ENCODE assay signal across 1 cellular context in genomic region chr1:154386643-154387352, GRCh38.
TF ChIP-seq lines count a peak whose summit lies in the region.

No MANE protein-coding gene starts in this region.

TF ChIP-seq in K562, 482 proteins besides CTCF, POLR2A, EP300 and RAD21 (continued from another document and continues in another):
- no peak for TF ChIP-seq ZNF512 (tag; IDR thresholded peaks at IDR 0.05)
- TF ChIP-seq, protein P1, sequence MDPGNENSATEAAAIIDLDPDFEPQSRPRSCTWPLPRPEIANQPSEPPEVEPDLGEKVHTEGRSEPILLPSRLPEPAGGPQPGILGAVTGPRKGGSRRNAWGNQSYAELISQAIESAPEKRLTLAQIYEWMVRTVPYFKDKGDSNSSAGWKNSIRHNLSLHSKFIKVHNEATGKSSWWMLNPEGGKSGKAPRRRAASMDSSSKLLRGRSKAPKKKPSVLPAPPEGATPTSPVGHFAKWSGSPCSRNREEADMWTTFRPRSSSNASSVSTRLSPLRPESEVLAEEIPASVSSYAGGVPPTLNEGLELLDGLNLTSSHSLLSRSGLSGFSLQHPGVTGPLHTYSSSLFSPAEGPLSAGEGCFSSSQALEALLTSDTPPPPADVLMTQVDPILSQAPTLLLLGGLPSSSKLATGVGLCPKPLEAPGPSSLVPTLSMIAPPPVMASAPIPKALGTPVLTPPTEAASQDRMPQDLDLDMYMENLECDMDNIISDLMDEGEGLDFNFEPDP (CRISPR knock-in tag; IDR thresholded peaks at IDR 0.05), result no peak
- peak; percentile 60 for TF ChIP-seq POLR2B (IDR thresholded peaks at IDR 0.05; ENCODE audit: low read depth, partially characterized antibody)
- no peak for TF ChIP-seq CGGBP1 (CRISPR knock-in tag; IDR thresholded peaks at IDR 0.05)
- no peak for TF ChIP-seq CSDE1 (IDR thresholded peaks at IDR 0.05)
- TF ChIP-seq PHTF2 (CRISPR knock-in tag; IDR thresholded peaks at IDR 0.05), result no peak
- TF ChIP-seq ZC3H4 (CRISPR knock-in tag; IDR thresholded peaks at IDR 0.05; ENCODE audit: borderline replicate concordance), result no peak
- TF ChIP-seq, protein P2, sequence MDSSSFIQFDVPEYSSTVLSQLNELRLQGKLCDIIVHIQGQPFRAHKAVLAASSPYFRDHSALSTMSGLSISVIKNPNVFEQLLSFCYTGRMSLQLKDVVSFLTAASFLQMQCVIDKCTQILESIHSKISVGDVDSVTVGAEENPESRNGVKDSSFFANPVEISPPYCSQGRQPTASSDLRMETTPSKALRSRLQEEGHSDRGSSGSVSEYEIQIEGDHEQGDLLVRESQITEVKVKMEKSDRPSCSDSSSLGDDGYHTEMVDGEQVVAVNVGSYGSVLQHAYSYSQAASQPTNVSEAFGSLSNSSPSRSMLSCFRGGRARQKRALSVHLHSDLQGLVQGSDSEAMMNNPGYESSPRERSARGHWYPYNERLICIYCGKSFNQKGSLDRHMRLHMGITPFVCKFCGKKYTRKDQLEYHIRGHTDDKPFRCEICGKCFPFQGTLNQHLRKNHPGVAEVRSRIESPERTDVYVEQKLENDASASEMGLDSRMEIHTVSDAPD (CRISPR knock-in tag; IDR thresholded peaks at IDR 0.05), result no peak
- TF ChIP-seq ZFX (CRISPR knock-in tag; IDR thresholded peaks at IDR 0.05), result no peak
- TF ChIP-seq, protein P3, sequence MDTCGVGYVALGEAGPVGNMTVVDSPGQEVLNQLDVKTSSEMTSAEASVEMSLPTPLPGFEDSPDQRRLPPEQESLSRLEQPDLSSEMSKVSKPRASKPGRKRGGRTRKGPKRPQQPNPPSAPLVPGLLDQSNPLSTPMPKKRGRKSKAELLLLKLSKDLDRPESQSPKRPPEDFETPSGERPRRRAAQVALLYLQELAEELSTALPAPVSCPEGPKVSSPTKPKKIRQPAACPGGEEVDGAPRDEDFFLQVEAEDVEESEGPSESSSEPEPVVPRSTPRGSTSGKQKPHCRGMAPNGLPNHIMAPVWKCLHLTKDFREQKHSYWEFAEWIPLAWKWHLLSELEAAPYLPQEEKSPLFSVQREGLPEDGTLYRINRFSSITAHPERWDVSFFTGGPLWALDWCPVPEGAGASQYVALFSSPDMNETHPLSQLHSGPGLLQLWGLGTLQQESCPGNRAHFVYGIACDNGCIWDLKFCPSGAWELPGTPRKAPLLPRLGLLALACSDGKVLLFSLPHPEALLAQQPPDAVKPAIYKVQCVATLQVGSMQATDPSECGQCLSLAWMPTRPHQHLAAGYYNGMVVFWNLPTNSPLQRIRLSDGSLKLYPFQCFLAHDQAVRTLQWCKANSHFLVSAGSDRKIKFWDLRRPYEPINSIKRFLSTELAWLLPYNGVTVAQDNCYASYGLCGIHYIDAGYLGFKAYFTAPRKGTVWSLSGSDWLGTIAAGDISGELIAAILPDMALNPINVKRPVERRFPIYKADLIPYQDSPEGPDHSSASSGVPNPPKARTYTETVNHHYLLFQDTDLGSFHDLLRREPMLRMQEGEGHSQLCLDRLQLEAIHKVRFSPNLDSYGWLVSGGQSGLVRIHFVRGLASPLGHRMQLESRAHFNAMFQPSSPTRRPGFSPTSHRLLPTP (IDR thresholded peaks at IDR 0.05; ENCODE audit: borderline replicate concordance, extremely low read depth, insufficient read length), result no peak
- TF ChIP-seq TEAD2 (tag; IDR thresholded peaks at IDR 0.05), result no peak
- TF ChIP-seq TBL1XR1 (IDR thresholded peaks at IDR 0.05; ENCODE audit: low read length in 2 of 2), result 0 out of 4 replicates have a peak, but pooled peaks of 1 of the 2 experiments have one; percentile 55
- no peak for TF ChIP-seq RBM14 (IDR thresholded peaks at IDR 0.05; ENCODE audit: borderline replicate concordance, insufficient read depth, low read depth, low read length)
- no peak for TF ChIP-seq KDM4B (IDR thresholded peaks at IDR 0.05; ENCODE audit: borderline replicate concordance in 2 of 2, low read depth in 1 of 2)
- TF ChIP-seq, protein P4, sequence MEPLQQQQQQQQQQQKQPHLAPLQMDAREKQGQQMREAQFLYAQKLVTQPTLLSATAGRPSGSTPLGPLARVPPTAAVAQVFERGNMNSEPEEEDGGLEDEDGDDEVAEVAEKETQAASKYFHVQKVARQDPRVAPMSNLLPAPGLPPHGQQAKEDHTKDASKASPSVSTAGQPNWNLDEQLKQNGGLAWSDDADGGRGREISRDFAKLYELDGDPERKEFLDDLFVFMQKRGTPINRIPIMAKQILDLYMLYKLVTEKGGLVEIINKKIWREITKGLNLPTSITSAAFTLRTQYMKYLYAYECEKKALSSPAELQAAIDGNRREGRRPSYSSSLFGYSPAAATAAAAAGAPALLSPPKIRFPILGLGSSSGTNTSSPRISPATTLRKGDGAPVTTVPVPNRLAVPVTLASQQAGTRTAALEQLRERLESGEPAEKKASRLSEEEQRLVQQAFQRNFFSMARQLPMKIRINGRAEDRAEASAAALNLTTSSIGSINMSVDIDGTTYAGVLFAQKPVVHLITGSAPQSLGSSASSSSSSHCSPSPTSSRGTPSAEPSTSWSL (CRISPR knock-in tag; IDR thresholded peaks at IDR 0.05; ENCODE audit: borderline replicate concordance), result no peak
- no peak for TF ChIP-seq ZNF668 (CRISPR knock-in tag; IDR thresholded peaks at IDR 0.05)
- TF ChIP-seq SPI1 (IDR thresholded peaks at IDR 0.05; ENCODE audit: borderline replicate concordance, low read depth, low read length), result peak; percentile 75; the same call in 1 of the 2 replicates
- peak; percentile 52; the same call in 1 of the 2 replicates for TF ChIP-seq PHF8 (IDR thresholded peaks at IDR 0.05; ENCODE audit: borderline replicate concordance, low read length)
- TF ChIP-seq MYC (IDR thresholded peaks at IDR 0.05; ENCODE audit: low read depth, low read length), result peak; percentile 29; the same call in 1 of the 2 replicates
- TF ChIP-seq MYC (CRISPR knock-in tag; IDR thresholded peaks at IDR 0.05; ENCODE audit: borderline replicate concordance, low read depth), result no peak
- no peak for TF ChIP-seq CHD1 (IDR thresholded peaks at IDR 0.05; ENCODE audit: low read length)
- 0 out of 2 replicates have a peak, but pooled peaks have one; percentile 9 for TF ChIP-seq LEF1 (IDR thresholded peaks at IDR 0.05)
- TF ChIP-seq ZNF780A (CRISPR knock-in tag; IDR thresholded peaks at IDR 0.05), result no peak
- TF ChIP-seq KLF16 (IDR thresholded peaks at IDR 0.05), result no peak
- TF ChIP-seq AFF1 (IDR thresholded peaks at IDR 0.05; ENCODE audit: low read depth in 1 of 2, partially characterized antibody in 2 of 2), result peak in 1 of 2 experiments; percentile 17
- no peak for TF ChIP-seq CREBBP (IDR thresholded peaks at IDR 0.05; ENCODE audit: low read depth, low read length)
- peak; percentile 96 for TF ChIP-seq ELF4 (CRISPR knock-in tag; IDR thresholded peaks at IDR 0.05)
- no peak for TF ChIP-seq PURB (CRISPR knock-in tag; IDR thresholded peaks at IDR 0.05; ENCODE audit: low read depth)
- TF ChIP-seq TAF15 (IDR thresholded peaks at IDR 0.05; ENCODE audit: low read depth, low read length), result no peak
- TF ChIP-seq ZNF583 (CRISPR knock-in tag; IDR thresholded peaks at IDR 0.05), result peak; percentile 30; the same call in 1 of the 2 replicates
- peak; percentile 53; the same call in 1 of the 2 replicates for TF ChIP-seq JUND (IDR thresholded peaks at IDR 0.05; ENCODE audit: borderline replicate concordance, low read depth, low read length)
- TF ChIP-seq JUND (tag; IDR thresholded peaks at IDR 0.05; ENCODE audit: borderline replicate concordance, low read depth, low read length), result no peak; the same call in 2 of the 3 replicates
- 0 out of 2 replicates have a peak, but pooled peaks have one; percentile 75 for TF ChIP-seq GATAD2A (IDR thresholded peaks at IDR 0.05)
- no peak for TF ChIP-seq GABPB2 (CRISPR knock-in tag; conservative IDR thresholded peaks at IDR 0.05)
- TF ChIP-seq TSC22D4 (tag; IDR thresholded peaks at IDR 0.05), result no peak
- no peak for TF ChIP-seq ZNF347 (CRISPR knock-in tag; IDR thresholded peaks at IDR 0.05; ENCODE audit: low read depth)
- peak; percentile 76 for TF ChIP-seq CREM (IDR thresholded peaks at IDR 0.05; ENCODE audit: low read depth)
- TF ChIP-seq KLF13 (tag; IDR thresholded peaks at IDR 0.05; ENCODE audit: borderline replicate concordance, low read depth), result no peak
- no peak for TF ChIP-seq ZFP1 (CRISPR knock-in tag; IDR thresholded peaks at IDR 0.05)
- TF ChIP-seq CBX5 (IDR thresholded peaks at IDR 0.05; ENCODE audit: borderline replicate concordance, low read depth), result no peak
- TF ChIP-seq CTBP1 (IDR thresholded peaks at IDR 0.05; ENCODE audit: borderline replicate concordance), result 0 out of 2 replicates have a peak, but pooled peaks have one; percentile 12
- TF ChIP-seq ARID1B (IDR thresholded peaks at IDR 0.05), result peak; percentile 39; the same call in 1 of the 2 replicates
- no peak for TF ChIP-seq HDGF (IDR thresholded peaks at IDR 0.05)
- no peak for TF ChIP-seq KAT2B (IDR thresholded peaks at IDR 0.05; ENCODE audit: low read depth, low read length)
- TF ChIP-seq MECOM (CRISPR knock-in tag; IDR thresholded peaks at IDR 0.05), result 0 out of 2 replicates have a peak, but pooled peaks have one; percentile 5
- no peak for TF ChIP-seq CBFB (CRISPR knock-in tag; IDR thresholded peaks at IDR 0.05)
- no peak for TF ChIP-seq ZNF57 (CRISPR knock-in tag; IDR thresholded peaks at IDR 0.05)
- TF ChIP-seq JUNB (CRISPR knock-in tag; conservative IDR thresholded peaks at IDR 0.05), result no peak
- peak; percentile 78 for TF ChIP-seq ELF2 (CRISPR knock-in tag; IDR thresholded peaks at IDR 0.05)
- no peak for TF ChIP-seq RBM34 (IDR thresholded peaks at IDR 0.05; ENCODE audit: borderline replicate concordance, insufficient read depth, low read length)
- no peak for TF ChIP-seq ZNF354B (CRISPR knock-in tag; IDR thresholded peaks at IDR 0.05)
- no peak for TF ChIP-seq SIX5 (IDR thresholded peaks at IDR 0.05; ENCODE audit: borderline replicate concordance in 1 of 2, insufficient read depth in 1 of 2, low read depth in 1 of 2, low read length in 2 of 2)
